Comparison of ENCODE assay signal across 1 cellular context in genomic region chr1:31625561-31626272, GRCh38.
TF ChIP-seq lines count a peak whose summit lies in the region.

No MANE protein-coding gene starts in this region.

TF ChIP-seq in IMR-90, 13 proteins besides CTCF, POLR2A, EP300 and RAD21 (continued from another document):
- TF ChIP-seq, protein P1, sequence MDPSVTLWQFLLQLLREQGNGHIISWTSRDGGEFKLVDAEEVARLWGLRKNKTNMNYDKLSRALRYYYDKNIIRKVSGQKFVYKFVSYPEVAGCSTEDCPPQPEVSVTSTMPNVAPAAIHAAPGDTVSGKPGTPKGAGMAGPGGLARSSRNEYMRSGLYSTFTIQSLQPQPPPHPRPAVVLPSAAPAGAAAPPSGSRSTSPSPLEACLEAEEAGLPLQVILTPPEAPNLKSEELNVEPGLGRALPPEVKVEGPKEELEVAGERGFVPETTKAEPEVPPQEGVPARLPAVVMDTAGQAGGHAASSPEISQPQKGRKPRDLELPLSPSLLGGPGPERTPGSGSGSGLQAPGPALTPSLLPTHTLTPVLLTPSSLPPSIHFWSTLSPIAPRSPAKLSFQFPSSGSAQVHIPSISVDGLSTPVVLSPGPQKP (IDR thresholded peaks at IDR 0.05; ENCODE audit: borderline replicate concordance, low read depth, low read length), result no peak
